In the genomic region with DNA sequence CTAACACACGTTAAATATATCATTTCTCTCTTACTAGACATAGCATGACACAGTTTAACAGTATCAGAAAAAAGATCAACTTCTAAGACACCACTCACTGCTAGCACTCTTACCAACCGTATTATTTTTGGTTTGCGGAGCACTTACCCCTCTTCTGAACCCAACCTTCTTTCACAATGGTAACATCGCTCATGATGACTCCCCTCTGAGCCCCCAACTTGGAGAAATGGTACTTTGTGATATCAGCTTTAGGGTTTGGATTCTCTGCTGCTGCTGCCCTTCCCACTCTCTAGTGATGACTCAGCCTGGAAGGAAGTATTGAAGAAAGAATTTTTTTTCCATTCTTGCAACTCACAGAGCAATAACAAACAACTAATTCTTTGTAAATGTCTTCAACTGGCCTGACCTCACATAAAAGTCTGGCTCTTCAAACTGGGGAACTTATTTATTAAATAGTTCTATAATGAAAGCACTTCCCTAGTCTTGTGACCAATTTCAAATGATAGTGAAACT, we compare ENCODE assay signal across 9 cellular contexts. TPM values are rescaled to one million over a fixed set of nuclear protein-coding genes. Genes with fewer than 3 reads are reported as not detected.
DNase-seq lines count a peak whose midpoint lies in the region; ATAC-seq and TF ChIP-seq lines count a peak whose summit lies in the region.
"Had no signal": no experiment of that assay in that cellular context is flagged by ENCODE, and none has a peak within 500 bp of the region (broad histone marks: within the 10 kb centered on the region; RNA-seq: fewer than 3 reads in every experiment).

No MANE protein-coding gene starts in this region.

- peaks cover 13% of the 10 kb centered on the region for H3K27me3 ChIP-seq in hepatocyte
- H3K27me3 ChIP-seq in upper lobe of right lung, result no peaks in the 10 kb centered on the region
- H3K27me3 ChIP-seq: cardiac muscle cell had no signal

- peak overlapping the region; percentile 41 for H3K4me3 Mint-ChIP-seq in activated naive CD8-positive, alpha-beta T cell treated with anti-CD3 and anti-CD28 coated beads, Interleukin-2, amount 50 U/mL, for 24 hours

- H3K36me3 ChIP-seq in hepatocyte (replicated peaks; ENCODE audit: insufficient read depth, low read depth), result no peaks in the 10 kb centered on the region
- no peaks in the 10 kb centered on the region for H3K36me3 ChIP-seq in upper lobe of right lung
- H3K36me3 ChIP-seq: cardiac muscle cell had no signal

- no peaks in the 10 kb centered on the region for H3K9me2 ChIP-seq in hepatocyte (replicated peaks; ENCODE audit: insufficient read depth)

- no peaks in the 10 kb centered on the region for H3K9me3 ChIP-seq in hepatocyte (ENCODE audit: low read depth)
- H3K9me3 ChIP-seq in upper lobe of right lung, result no peaks in the 10 kb centered on the region

- peak; percentile 64 for DNase-seq in activated effector memory CD4-positive, alpha-beta T cell treated with anti-CD3 and anti-CD28 coated beads, Interleukin-2, amount 50 U/mL, for 16 hours
- no peak for DNase-seq in activated effector memory CD4-positive, alpha-beta T cell treated with Interleukin-2 at 50 U/mL for 16 hours
- peak; percentile 12 for DNase-seq in activated naive CD8-positive, alpha-beta T cell treated with anti-CD3 and anti-CD28 coated beads, Interleukin-2, amount 50 U/mL, for 24 hours
- DNase-seq in hepatocyte (ENCODE audit: low spot score) (peak; percentile 12), upper lobe of right lung (no peak), DMS79 treated with DMSO at 0.1 percent for 48 hours (lab: John Stamatoyannopoulos, UW) (no peak)

- H3K4me1 Mint-ChIP-seq in activated naive CD8-positive, alpha-beta T cell treated with anti-CD3 and anti-CD28 coated beads, Interleukin-2, amount 50 U/mL, for 24 hours, result peaks cover 52% of the 10 kb centered on the region

- H3K4me3 ChIP-seq in hepatocyte (no peak overlapping the region), upper lobe of right lung (no peak overlapping the region)
- H3K4me3 ChIP-seq: cardiac muscle cell had no signal

- intact Hi-C loops in upper lobe of right lung (cut with DNase I), result no loop called here

- no peaks in the 10 kb centered on the region for H3K36me3 Mint-ChIP-seq in activated naive CD8-positive, alpha-beta T cell treated with anti-CD3 and anti-CD28 coated beads, Interleukin-2, amount 50 U/mL, for 24 hours (ENCODE audit: low read depth)

- peaks cover 10% of the 10 kb centered on the region for H3K79me2 ChIP-seq in hepatocyte

- H4K20me1 ChIP-seq in hepatocyte (ENCODE audit: insufficient read depth, poor library complexity, severe bottlenecking), result peaks cover 5% of the 10 kb centered on the region

- H3K27me3 Mint-ChIP-seq in activated naive CD8-positive, alpha-beta T cell treated with anti-CD3 and anti-CD28 coated beads, Interleukin-2, amount 50 U/mL, for 24 hours, result no peaks in the 10 kb centered on the region

- no peak overlapping the region for H2AFZ ChIP-seq in hepatocyte

- H3K4me1 ChIP-seq in hepatocyte (ENCODE audit: insufficient read depth) (no peaks in the 10 kb centered on the region), upper lobe of right lung (peaks cover 10% of the 10 kb centered on the region)

- 87% methylated on average over 4 of the region's 4 CpGs for WGBS in hepatocyte (ENCODE audit: low lambda C conversion rate, missing lambda C conversion rate)

- no peaks in the 10 kb centered on the region for H3K9me3 Mint-ChIP-seq in activated naive CD8-positive, alpha-beta T cell treated with anti-CD3 and anti-CD28 coated beads, Interleukin-2, amount 50 U/mL, for 24 hours

- TF ChIP-seq CTCF in hepatocyte (IDR thresholded peaks at IDR 0.05; ENCODE audit: poor library complexity) (no peak), upper lobe of right lung (IDR thresholded peaks at IDR 0.05) (no peak)

- H3K4me2 ChIP-seq in hepatocyte, result no peak overlapping the region

- peak; percentile 81 for ATAC-seq in activated naive CD8-positive, alpha-beta T cell treated with anti-CD3 and anti-CD28 coated beads, Interleukin-2, amount 50 U/mL, for 24 hours
- ATAC-seq in upper lobe of right lung, result peak; percentile 63
- ATAC-seq in HG02938 (IDR thresholded peaks at IDR 0.05; ENCODE audit: unreplicated experiment), result no peak
- no peak for ATAC-seq in GM21526 (IDR thresholded peaks at IDR 0.05; ENCODE audit: low FRiP score, unreplicated experiment)

- H3K27ac ChIP-seq in hepatocyte, result peak overlapping the region; percentile 35
- peak overlapping the region; percentile 44 for H3K27ac ChIP-seq in upper lobe of right lung
- H3K27ac ChIP-seq: cardiac muscle cell had no signal

- peak overlapping the region; percentile 83 for H3K27ac Mint-ChIP-seq in activated naive CD8-positive, alpha-beta T cell treated with anti-CD3 and anti-CD28 coated beads, Interleukin-2, amount 50 U/mL, for 24 hours

RNA-seq across cellular contexts. Expression of a gene that starts 7.0 kb away (rescaled TPM):
- 13.0 and 16.9 TPM in 2 replicates for total RNA-seq in hepatocyte
- 2.7 and 3.5 TPM in 2 replicates for polyA plus RNA-seq in hepatocyte
- 64.6 TPM for total RNA-seq in upper lobe of right lung

Comparison
In these comparisons a context has a peak if more than half of its experiments do, and no peak if none do; other contexts are left out.
1. DNase-seq: peak in activated effector memory CD4-positive, alpha-beta T cell treated with anti-CD3 and anti-CD28 coated beads, Interleukin-2, amount 50 U/mL, for 16 hours (single experiment), activated naive CD8-positive, alpha-beta T cell treated with anti-CD3 and anti-CD28 coated beads, Interleukin-2, amount 50 U/mL, for 24 hours (single experiment) and hepatocyte (single experiment); none in activated effector memory CD4-positive, alpha-beta T cell treated with Interleukin-2 at 50 U/mL for 16 hours (single experiment), upper lobe of right lung (single experiment) and DMS79 treated with DMSO at 0.1 percent for 48 hours (single experiment).
2. ATAC-seq: peak in activated naive CD8-positive, alpha-beta T cell treated with anti-CD3 and anti-CD28 coated beads, Interleukin-2, amount 50 U/mL, for 24 hours (single experiment) and upper lobe of right lung (single experiment); none in HG02938 (single experiment) and GM21526 (single experiment).